In the genomic region with DNA sequence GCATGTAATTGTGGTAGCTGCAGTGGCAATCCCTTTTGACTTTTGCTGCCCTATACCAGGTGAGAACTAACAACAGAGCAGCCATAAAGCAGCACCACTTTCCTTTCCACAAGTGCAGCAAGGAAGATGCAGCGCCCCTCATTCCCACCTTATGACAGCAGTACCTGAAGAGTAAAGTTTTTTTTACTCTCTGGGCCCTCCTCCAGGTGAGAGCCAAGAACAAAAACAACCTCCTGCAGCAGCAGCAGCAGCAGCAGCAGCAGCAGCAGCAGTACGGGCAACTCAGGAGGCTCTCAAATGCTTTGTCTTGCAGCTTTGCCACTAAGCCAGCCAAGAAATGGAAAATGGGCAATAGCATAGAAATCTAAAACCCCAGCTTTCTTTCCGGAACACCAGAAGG, we compare ENCODE assay signal across 1 cellular context.
TF ChIP-seq lines count a peak whose summit lies in the region.

No MANE protein-coding gene starts in this region.

TF ChIP-seq in H1, 55 proteins besides CTCF, POLR2A, EP300 and RAD21:
- TF ChIP-seq KDM1A (IDR thresholded peaks at IDR 0.05; ENCODE audit: borderline replicate concordance, low read length) (no peak), RBBP5 (IDR thresholded peaks at IDR 0.05; ENCODE audit: borderline replicate concordance, low read depth, low read length) (no peak), RFX5 (IDR thresholded peaks at IDR 0.05; ENCODE audit: borderline replicate concordance, low read depth, low read length) (no peak), TCF12 (IDR thresholded peaks at IDR 0.05; ENCODE audit: low read depth, low read length) (no peak), HDAC6 (IDR thresholded peaks at IDR 0.05; ENCODE audit: low read depth, low read length) (no peak), YY1 (IDR thresholded peaks at IDR 0.05; ENCODE audit: low read depth, low read length) (no peak), SRF (IDR thresholded peaks at IDR 0.05; ENCODE audit: low read depth, low read length) (no peak), MAFK (IDR thresholded peaks at IDR 0.05; ENCODE audit: low read depth, low read length) (no peak)
TF ChIP-seq in H1: peak in this region for 0.
